8 cellular contexts compared by ENCODE assay signal in the genomic region with DNA sequence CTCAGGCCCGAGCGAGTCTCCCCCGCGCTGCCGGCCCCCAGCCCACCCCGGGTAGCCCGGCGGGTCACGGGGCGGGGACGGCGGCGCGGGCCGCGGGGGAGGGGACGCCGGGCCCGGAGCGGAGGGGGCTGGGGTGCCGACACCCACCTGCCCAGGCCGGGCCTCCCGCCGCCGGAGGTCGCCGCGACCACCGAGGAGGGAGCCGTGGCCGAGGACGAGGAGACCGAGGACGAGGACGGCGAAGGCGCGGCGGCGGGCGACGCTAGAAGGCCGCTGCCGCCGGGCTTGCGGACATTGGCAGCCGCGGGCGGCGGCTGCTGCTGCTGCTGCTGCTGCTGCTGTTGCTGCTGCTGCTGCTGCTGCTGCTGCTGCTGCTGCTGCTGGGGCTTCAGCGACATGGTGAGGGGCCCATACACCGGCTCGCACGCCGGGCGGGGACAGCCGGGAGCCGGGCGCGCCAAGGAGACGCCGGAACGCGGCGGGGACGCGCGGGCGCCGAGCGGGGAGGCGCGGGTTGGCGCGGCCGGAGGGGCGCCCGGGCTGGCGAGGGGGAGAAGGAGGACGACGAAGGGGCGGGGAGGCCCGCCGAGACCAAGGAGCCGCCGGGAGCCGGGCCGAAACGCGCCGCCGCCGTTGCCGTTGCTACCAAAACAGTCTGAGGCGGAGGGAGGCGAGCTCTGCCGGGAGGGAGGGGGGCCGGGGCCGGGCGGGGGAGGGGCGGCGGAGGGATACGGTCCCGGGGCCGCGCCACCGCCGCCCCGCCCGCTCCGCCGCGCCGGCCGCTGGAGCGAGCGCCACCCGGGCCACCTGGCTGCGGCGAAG. TPM values are rescaled to one million over a fixed set of nuclear protein-coding genes. Genes with fewer than 3 reads are reported as not detected.
A peak's percentile ranks its signal among the peaks of the same experiment; 100 is the strongest.
DNase-seq lines count a peak whose midpoint lies in the region; ATAC-seq lines count a peak whose summit lies in the region.

A gene with protein sequence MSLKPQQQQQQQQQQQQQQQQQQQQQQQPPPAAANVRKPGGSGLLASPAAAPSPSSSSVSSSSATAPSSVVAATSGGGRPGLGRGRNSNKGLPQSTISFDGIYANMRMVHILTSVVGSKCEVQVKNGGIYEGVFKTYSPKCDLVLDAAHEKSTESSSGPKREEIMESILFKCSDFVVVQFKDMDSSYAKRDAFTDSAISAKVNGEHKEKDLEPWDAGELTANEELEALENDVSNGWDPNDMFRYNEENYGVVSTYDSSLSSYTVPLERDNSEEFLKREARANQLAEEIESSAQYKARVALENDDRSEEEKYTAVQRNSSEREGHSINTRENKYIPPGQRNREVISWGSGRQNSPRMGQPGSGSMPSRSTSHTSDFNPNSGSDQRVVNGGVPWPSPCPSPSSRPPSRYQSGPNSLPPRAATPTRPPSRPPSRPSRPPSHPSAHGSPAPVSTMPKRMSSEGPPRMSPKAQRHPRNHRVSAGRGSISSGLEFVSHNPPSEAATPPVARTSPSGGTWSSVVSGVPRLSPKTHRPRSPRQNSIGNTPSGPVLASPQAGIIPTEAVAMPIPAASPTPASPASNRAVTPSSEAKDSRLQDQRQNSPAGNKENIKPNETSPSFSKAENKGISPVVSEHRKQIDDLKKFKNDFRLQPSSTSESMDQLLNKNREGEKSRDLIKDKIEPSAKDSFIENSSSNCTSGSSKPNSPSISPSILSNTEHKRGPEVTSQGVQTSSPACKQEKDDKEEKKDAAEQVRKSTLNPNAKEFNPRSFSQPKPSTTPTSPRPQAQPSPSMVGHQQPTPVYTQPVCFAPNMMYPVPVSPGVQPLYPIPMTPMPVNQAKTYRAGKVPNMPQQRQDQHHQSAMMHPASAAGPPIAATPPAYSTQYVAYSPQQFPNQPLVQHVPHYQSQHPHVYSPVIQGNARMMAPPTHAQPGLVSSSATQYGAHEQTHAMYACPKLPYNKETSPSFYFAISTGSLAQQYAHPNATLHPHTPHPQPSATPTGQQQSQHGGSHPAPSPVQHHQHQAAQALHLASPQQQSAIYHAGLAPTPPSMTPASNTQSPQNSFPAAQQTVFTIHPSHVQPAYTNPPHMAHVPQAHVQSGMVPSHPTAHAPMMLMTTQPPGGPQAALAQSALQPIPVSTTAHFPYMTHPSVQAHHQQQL (minus strand): TSS at position 679 of the 822 bp plus-strand sequence. CDS start 281 bp downstream, at position 398.

- H3K9me3 ChIP-seq in mononuclear cell (ENCODE audit: low read depth, low read length): no peaks in the 10 kb centered on the region

- H3K27me3 ChIP-seq in mononuclear cell (ENCODE audit: insufficient read depth, low read length): no peaks in the 10 kb centered on the region

- ATAC-seq in HG03039 (IDR thresholded peaks at IDR 0.05; ENCODE audit: unreplicated experiment): peak; percentile 38

- DNase-seq in activated T-cell treated with anti-CD3 and anti-CD28 coated beads for 1 hour (ENCODE audit: low read depth): peak; percentile 56
- DNase-seq in activated T-cell treated with anti-CD3 and anti-CD28 coated beads, Interleukin-2, amount 50 U/mL, for 1 hour: no peak
- peak; percentile 40 for DNase-seq in NCI-H460 (ENCODE audit: extremely low read depth, low read depth)
- DNase-seq in activated CD8-positive, alpha-beta memory T cell treated with anti-CD3 and anti-CD28 coated beads for 24 hours: peak; percentile 67
- DNase-seq in stimulated activated CD8-positive, alpha-beta memory T cell treated with anti-CD3 and anti-CD28 coated beads, Interleukin-4, amount 100 ng/mL, for 4 hours (ENCODE audit: low read depth in 2 of 2, low spot score in 1 of 2): peak; percentile 10 to 35

- H3K4me3 ChIP-seq in mononuclear cell (ENCODE audit: low read length): peak within 1 kb of the TSS; percentile 75

- peaks cover 21% of the 10 kb centered on the region for H3K4me1 ChIP-seq in mononuclear cell (ENCODE audit: insufficient read depth, low read length)

- in situ Hi-C loops in endometrial microvascular endothelial cells (cut with HindIII; ENCODE audit: inconsistent ontology term, low pct_unique_long_range_greater_than_20kb, low sequenced_read_pairs): loop anchor here (25.0 kb wide), 1 partner anchor 88 kb away; a partner anchor contains a TSS

RNA-seq across cellular contexts. Expression of the gene that starts here (rescaled TPM):
- 22.7 and 33.4 TPM in 2 replicates for total RNA-seq in NCI-H460 (2014; rRNA removed; shearing (Covaris generic))
- 14.6 and 21.4 TPM in 2 replicates for polyA plus RNA-seq in NCI-H460 (2014; cell fraction: nucleus; rRNA removed)
- 22.0 TPM for total RNA-seq in endometrial microvascular endothelial cells (ENCODE audit: inconsistent ontology term)
- 10.0 TPM for total RNA-seq in mononuclear cell
